Comparison of ENCODE assay signal across 1 cellular context in the genomic region with DNA sequence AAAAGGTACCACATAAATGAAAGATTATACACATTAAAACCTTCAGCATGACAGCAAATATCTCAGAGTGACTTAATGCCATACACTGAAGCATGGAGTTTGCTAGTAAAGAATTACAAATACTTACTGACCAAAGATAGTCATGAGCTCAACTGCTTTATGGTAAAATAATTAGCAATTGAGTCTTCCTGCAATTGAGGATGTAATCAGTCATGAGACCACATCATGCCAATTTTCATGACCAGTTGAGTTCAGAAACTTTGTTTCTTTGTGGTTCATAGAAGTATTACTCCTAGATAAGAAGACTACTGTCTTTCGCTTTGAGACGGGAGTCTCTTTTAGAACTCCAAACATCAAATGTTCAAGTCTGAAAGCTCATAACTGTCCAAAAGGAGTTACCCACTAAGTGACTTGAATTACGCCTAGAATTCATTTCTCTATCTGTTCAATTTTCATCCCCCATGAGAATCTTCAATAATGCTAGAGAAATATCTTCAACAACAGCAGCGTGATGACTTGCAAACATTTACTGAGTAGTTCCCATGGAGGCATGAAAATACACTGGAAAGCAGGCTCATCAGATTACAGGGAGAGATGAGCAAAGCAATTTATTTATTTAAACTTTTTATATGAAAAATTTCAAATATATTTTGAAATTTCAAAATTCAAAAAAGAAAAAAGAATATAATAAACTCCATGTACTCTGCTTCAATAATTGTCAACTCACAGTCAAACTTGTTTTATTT.
TF ChIP-seq lines count a peak whose summit lies in the region.

No MANE protein-coding gene starts in this region.

TF ChIP-seq in K562, 482 proteins besides CTCF, POLR2A, EP300 and RAD21 (continued from another document):
- TF ChIP-seq, protein P1, sequence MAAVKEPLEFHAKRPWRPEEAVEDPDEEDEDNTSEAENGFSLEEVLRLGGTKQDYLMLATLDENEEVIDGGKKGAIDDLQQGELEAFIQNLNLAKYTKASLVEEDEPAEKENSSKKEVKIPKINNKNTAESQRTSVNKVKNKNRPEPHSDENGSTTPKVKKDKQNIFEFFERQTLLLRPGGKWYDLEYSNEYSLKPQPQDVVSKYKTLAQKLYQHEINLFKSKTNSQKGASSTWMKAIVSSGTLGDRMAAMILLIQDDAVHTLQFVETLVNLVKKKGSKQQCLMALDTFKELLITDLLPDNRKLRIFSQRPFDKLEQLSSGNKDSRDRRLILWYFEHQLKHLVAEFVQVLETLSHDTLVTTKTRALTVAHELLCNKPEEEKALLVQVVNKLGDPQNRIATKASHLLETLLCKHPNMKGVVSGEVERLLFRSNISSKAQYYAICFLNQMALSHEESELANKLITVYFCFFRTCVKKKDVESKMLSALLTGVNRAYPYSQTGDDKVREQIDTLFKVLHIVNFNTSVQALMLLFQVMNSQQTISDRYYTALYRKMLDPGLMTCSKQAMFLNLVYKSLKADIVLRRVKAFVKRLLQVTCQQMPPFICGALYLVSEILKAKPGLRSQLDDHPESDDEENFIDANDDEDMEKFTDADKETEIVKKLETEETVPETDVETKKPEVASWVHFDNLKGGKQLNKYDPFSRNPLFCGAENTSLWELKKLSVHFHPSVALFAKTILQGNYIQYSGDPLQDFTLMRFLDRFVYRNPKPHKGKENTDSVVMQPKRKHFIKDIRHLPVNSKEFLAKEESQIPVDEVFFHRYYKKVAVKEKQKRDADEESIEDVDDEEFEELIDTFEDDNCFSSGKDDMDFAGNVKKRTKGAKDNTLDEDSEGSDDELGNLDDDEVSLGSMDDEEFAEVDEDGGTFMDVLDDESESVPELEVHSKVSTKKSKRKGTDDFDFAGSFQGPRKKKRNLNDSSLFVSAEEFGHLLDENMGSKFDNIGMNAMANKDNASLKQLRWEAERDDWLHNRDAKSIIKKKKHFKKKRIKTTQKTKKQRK (IDR thresholded peaks at IDR 0.05; ENCODE audit: borderline replicate concordance, low read depth, low read length) = no peak
- no peak for TF ChIP-seq NKRF (IDR thresholded peaks at IDR 0.05; ENCODE audit: borderline replicate concordance)
- no peak for TF ChIP-seq FOS (IDR thresholded peaks at IDR 0.05; ENCODE audit: extremely low read depth, insufficient read length)
- no peak for TF ChIP-seq ARHGAP35 (IDR thresholded peaks at IDR 0.05; ENCODE audit: partially characterized antibody)
- no peak for TF ChIP-seq HSF4 (CRISPR knock-in tag; IDR thresholded peaks at IDR 0.05; ENCODE audit: borderline replicate concordance)
- no peak for TF ChIP-seq ID3 (CRISPR knock-in tag; IDR thresholded peaks at IDR 0.05)
- no peak for TF ChIP-seq ID3 (tag; IDR thresholded peaks at IDR 0.05)
- 0 out of 2 replicates have a peak, but pooled peaks have one; percentile 46 for TF ChIP-seq NFE2 (IDR thresholded peaks at IDR 0.05; ENCODE audit: low read depth)
- no peak for TF ChIP-seq ZNF354B (CRISPR knock-in tag; IDR thresholded peaks at IDR 0.05)
- TF ChIP-seq TEAD4 (IDR thresholded peaks at IDR 0.05; ENCODE audit: low read length) = no peak
- no peak for TF ChIP-seq TEAD4 (CRISPR knock-in tag; IDR thresholded peaks at IDR 0.05; ENCODE audit: borderline replicate concordance)
- no peak for TF ChIP-seq CREM (IDR thresholded peaks at IDR 0.05; ENCODE audit: low read depth)
- no peak for TF ChIP-seq TFAM (CRISPR knock-in tag; conservative IDR thresholded peaks at IDR 0.05)
- TF ChIP-seq HOMEZ (CRISPR knock-in tag; IDR thresholded peaks at IDR 0.05) = no peak
- TF ChIP-seq ELF1 (tag; IDR thresholded peaks at IDR 0.05) = no peak
- no peak for TF ChIP-seq ZBTB1 (CRISPR knock-in tag; IDR thresholded peaks at IDR 0.05; ENCODE audit: borderline replicate concordance, low read depth)
- peak; percentile 88 for TF ChIP-seq FOXJ2 (tag; IDR thresholded peaks at IDR 0.05)
- no peak for TF ChIP-seq FOXM1 (IDR thresholded peaks at IDR 0.05; ENCODE audit: low read depth)
- TF ChIP-seq FOXM1 (CRISPR knock-in tag; IDR thresholded peaks at IDR 0.05; ENCODE audit: low read depth) = no peak
- TF ChIP-seq MAFG (tag; conservative IDR thresholded peaks at IDR 0.05) = peak; percentile 65
- no peak for TF ChIP-seq SREBF2 (CRISPR knock-in tag; IDR thresholded peaks at IDR 0.05)
- TF ChIP-seq RFX1 (IDR thresholded peaks at IDR 0.05) = peak; percentile 48
- TF ChIP-seq ZNF785 (CRISPR knock-in tag; IDR thresholded peaks at IDR 0.05) = no peak
- no peak for TF ChIP-seq PTBP1 (IDR thresholded peaks at IDR 0.05; ENCODE audit: low read depth, low read length)
- no peak for TF ChIP-seq ZNF76 (CRISPR knock-in tag; IDR thresholded peaks at IDR 0.05; ENCODE audit: borderline replicate concordance)
- no peak for TF ChIP-seq NCOA2 (IDR thresholded peaks at IDR 0.05; ENCODE audit: partially characterized antibody in 2 of 2)
- TF ChIP-seq HMG20A (CRISPR knock-in tag; conservative IDR thresholded peaks at IDR 0.05) = no peak
- TF ChIP-seq ZNF134 (CRISPR knock-in tag; conservative IDR thresholded peaks at IDR 0.05) = no peak
- TF ChIP-seq CGGBP1 (CRISPR knock-in tag; IDR thresholded peaks at IDR 0.05) = no peak
- no peak for TF ChIP-seq RBBP5 (IDR thresholded peaks at IDR 0.05; ENCODE audit: borderline replicate concordance, insufficient read depth, low read length, poor library complexity, severe bottlenecking)
- no peak for TF ChIP-seq ZNF143 (CRISPR knock-in tag; IDR thresholded peaks at IDR 0.05)
- no peak for TF ChIP-seq SIRT6 (IDR thresholded peaks at IDR 0.05; ENCODE audit: low read depth, low read length)
- TF ChIP-seq PRMT5 (CRISPR knock-in tag; IDR thresholded peaks at IDR 0.05) = no peak
- peak; percentile 28; the same call in 1 of the 2 replicates for TF ChIP-seq ZNF316 (IDR thresholded peaks at IDR 0.05)
- no peak for TF ChIP-seq SRSF1 (IDR thresholded peaks at IDR 0.05; ENCODE audit: low read depth, low read length)
- no peak for TF ChIP-seq ZBTB7A (IDR thresholded peaks at IDR 0.05; ENCODE audit: borderline replicate concordance, control insufficient read depth, low read depth, low read length)
- TF ChIP-seq, protein P2, sequence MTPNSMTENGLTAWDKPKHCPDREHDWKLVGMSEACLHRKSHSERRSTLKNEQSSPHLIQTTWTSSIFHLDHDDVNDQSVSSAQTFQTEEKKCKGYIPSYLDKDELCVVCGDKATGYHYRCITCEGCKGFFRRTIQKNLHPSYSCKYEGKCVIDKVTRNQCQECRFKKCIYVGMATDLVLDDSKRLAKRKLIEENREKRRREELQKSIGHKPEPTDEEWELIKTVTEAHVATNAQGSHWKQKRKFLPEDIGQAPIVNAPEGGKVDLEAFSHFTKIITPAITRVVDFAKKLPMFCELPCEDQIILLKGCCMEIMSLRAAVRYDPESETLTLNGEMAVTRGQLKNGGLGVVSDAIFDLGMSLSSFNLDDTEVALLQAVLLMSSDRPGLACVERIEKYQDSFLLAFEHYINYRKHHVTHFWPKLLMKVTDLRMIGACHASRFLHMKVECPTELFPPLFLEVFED (CRISPR knock-in tag; conservative IDR thresholded peaks at IDR 0.05) = no peak
- TF ChIP-seq ZC3H8 (IDR thresholded peaks at IDR 0.05) = no peak
- TF ChIP-seq HMBOX1 (IDR thresholded peaks at IDR 0.05) = no peak
- no peak for TF ChIP-seq SAFB2 (IDR thresholded peaks at IDR 0.05; ENCODE audit: borderline replicate concordance, low read depth, low read length, severe bottlenecking)
- no peak for TF ChIP-seq PHTF2 (CRISPR knock-in tag; IDR thresholded peaks at IDR 0.05)
- TF ChIP-seq ZNF639 (CRISPR knock-in tag; conservative IDR thresholded peaks at IDR 0.05 in 1 of 2, IDR thresholded peaks at IDR 0.05 in 1 of 2) = no peak
- TF ChIP-seq C11orf30 (IDR thresholded peaks at IDR 0.05; ENCODE audit: low read depth) = peak; percentile 49
- TF ChIP-seq ZNF124 (CRISPR knock-in tag; IDR thresholded peaks at IDR 0.05) = no peak
- no peak for TF ChIP-seq EGR1 (conservative IDR thresholded peaks at IDR 0.05)
- TF ChIP-seq PHB2 (IDR thresholded peaks at IDR 0.05; ENCODE audit: low read depth) = no peak
- TF ChIP-seq MBD1 (CRISPR knock-in tag; IDR thresholded peaks at IDR 0.05) = no peak
